In the genomic region with DNA sequence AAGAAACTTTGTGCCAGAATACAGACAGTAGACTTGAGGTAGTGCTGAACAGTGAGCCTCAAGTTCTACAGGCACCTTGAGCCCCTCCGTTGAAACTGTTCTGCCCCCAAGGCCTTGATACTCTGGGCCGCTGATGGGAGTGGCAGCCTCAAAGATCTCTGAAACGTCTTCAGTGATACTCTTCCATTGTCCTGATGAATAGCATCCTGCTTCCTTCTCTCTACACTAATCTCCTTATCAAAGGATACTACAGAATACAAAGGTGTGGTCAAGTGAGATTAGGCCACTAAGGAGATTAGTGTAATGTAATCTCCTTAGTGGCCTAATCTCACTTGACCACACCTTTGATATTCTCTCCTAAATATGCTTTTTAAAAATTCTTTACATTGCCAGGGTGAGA, we compare ENCODE assay signal across 23 cellular contexts.
A peak's percentile ranks its signal among the peaks of the same experiment; 100 is the strongest.
DNase-seq lines count a peak whose midpoint lies in the region; ATAC-seq, FAIRE-seq and TF ChIP-seq lines count a peak whose summit lies in the region.
"Had no signal": no experiment of that assay in that cellular context is flagged by ENCODE, and none has a peak within 500 bp of the region (broad histone marks: within the 10 kb centered on the region; RNA-seq: fewer than 3 reads in every experiment).

No MANE protein-coding gene starts in this region.

- DNase-seq in D721Med (ENCODE audit: insufficient read length, low spot score) (no peak), NCI-H82 treated with DMSO at 0.1 percent for 48 hours (lab: John Stamatoyannopoulos, UW; ENCODE audit: unreplicated experiment) (peak; percentile 20), endodermal cell (peak; percentile 43), neural progenitor cell (ENCODE audit: low spot score) (peak; percentile 67), Right ventricle myocardium inferior (ENCODE audit: missing footprints) (no peak), AG08395 (ENCODE audit: low spot score) (no peak)
- no peak for DNase-seq in effector memory CD8-positive, alpha-beta T cell
- DNase-seq in activated T-cell treated with anti-CD3 and anti-CD28 coated beads, Interleukin-2, amount 50 U/mL, for 24 hours = no peak
- DNase-seq: BE2C; C1 segment of cervical spinal cord; CD4-positive, alpha-beta memory T cell; CD4-positive, CD25-positive, alpha-beta regulatory T cell; CD8-positive, alpha-beta memory T cell; COR-L47; DMS79 treated with DMSO at 0.1 percent for 48 hours; GF-D8 had no signal

- H2AFZ ChIP-seq in neural progenitor cell (replicated peaks) = no peak overlapping the region

- H3K4me3 Mint-ChIP-seq in endodermal cell (no peak overlapping the region), neural progenitor cell (no peak overlapping the region)
- no peak overlapping the region for H3K4me3 Mint-ChIP-seq in effector memory CD8-positive, alpha-beta T cell
- H3K4me3 Mint-ChIP-seq in activated T-cell treated with anti-CD3 and anti-CD28 coated beads, Interleukin-2, amount 50 U/mL, for 24 hours = no peak overlapping the region
- H3K4me3 Mint-ChIP-seq: CD14-positive monocyte; CD4-positive, alpha-beta memory T cell; CD4-positive, CD25-positive, alpha-beta regulatory T cell; CD8-positive, alpha-beta memory T cell had no signal

- no peaks in the 10 kb centered on the region for H3K36me3 ChIP-seq in endodermal cell (ENCODE audit: control insufficient read depth, insufficient read depth, low read length)
- H3K36me3 ChIP-seq in neural progenitor cell = no peaks in the 10 kb centered on the region
- H3K36me3 ChIP-seq: BE2C, BLaER1 had no signal

- intact Hi-C loops in Right ventricle myocardium inferior (cut with DNase I) = no loop called here

- H3K27ac ChIP-seq in endodermal cell (ENCODE audit: low read depth, low read length) (no peak overlapping the region), neural progenitor cell (no peak overlapping the region)
- H3K27ac ChIP-seq: 22Rv1, A549, BLaER1 had no signal

- no peak overlapping the region for H3K4me2 ChIP-seq in neural progenitor cell
- H3K4me2 ChIP-seq: A549, BLaER1 had no signal

- WGBS in endodermal cell (ENCODE audit: insufficient coverage in 1 of 2, insufficient read length in 1 of 2), 2 experiments = 59 to 71% methylated on average over 2 to 3 of the region's 3 CpGs

- TF ChIP-seq CTCF in D721Med (IDR thresholded peaks at IDR 0.05; ENCODE audit: insufficient read depth, missing control alignments) (no peak), endodermal cell (conservative IDR thresholded peaks at IDR 0.05) (no peak), neural progenitor cell (IDR thresholded peaks at IDR 0.05) (no peak)

- H3K4me1 Mint-ChIP-seq in endodermal cell = peaks cover 10% of the 10 kb centered on the region
- H3K4me1 Mint-ChIP-seq in neural progenitor cell = no peaks in the 10 kb centered on the region
- no peaks in the 10 kb centered on the region for H3K4me1 Mint-ChIP-seq in effector memory CD8-positive, alpha-beta T cell (ENCODE audit: low read depth in 2 of 2)
- no peaks in the 10 kb centered on the region for H3K4me1 Mint-ChIP-seq in activated T-cell treated with anti-CD3 and anti-CD28 coated beads, Interleukin-2, amount 50 U/mL, for 24 hours (ENCODE audit: low read depth)
- H3K4me1 Mint-ChIP-seq: CD14-positive monocyte; CD4-positive, alpha-beta memory T cell; CD4-positive, CD25-positive, alpha-beta regulatory T cell; CD8-positive, alpha-beta memory T cell had no signal

- H3K27me3 ChIP-seq in endodermal cell (ENCODE audit: control insufficient read depth, insufficient read depth, low read length, poor library complexity, severe bottlenecking) (no peaks in the 10 kb centered on the region), neural progenitor cell (peaks cover 46% of the 10 kb centered on the region)
- H3K27me3 ChIP-seq: BE2C, BLaER1 had no signal

- H3K27ac Mint-ChIP-seq in endodermal cell (no peak overlapping the region), neural progenitor cell (no peak overlapping the region)
- no peak overlapping the region for H3K27ac Mint-ChIP-seq in effector memory CD8-positive, alpha-beta T cell
- H3K27ac Mint-ChIP-seq in activated T-cell treated with anti-CD3 and anti-CD28 coated beads, Interleukin-2, amount 50 U/mL, for 24 hours = no peak overlapping the region
- H3K27ac Mint-ChIP-seq: CD14-positive monocyte; CD4-positive, alpha-beta memory T cell; CD4-positive, CD25-positive, alpha-beta regulatory T cell; CD8-positive, alpha-beta memory T cell had no signal

- no peaks in the 10 kb centered on the region for H4K20me1 ChIP-seq in neural progenitor cell (ENCODE audit: low read depth)
- H4K20me1 ChIP-seq: BLaER1 had no signal

- peaks cover 6% of the 10 kb centered on the region for H3K36me3 Mint-ChIP-seq in endodermal cell (ENCODE audit: low read depth)
- no peaks in the 10 kb centered on the region for H3K36me3 Mint-ChIP-seq in neural progenitor cell
- no peaks in the 10 kb centered on the region for H3K36me3 Mint-ChIP-seq in effector memory CD8-positive, alpha-beta T cell (ENCODE audit: insufficient read depth)
- no peaks in the 10 kb centered on the region for H3K36me3 Mint-ChIP-seq in activated T-cell treated with anti-CD3 and anti-CD28 coated beads, Interleukin-2, amount 50 U/mL, for 24 hours (ENCODE audit: low read depth)
- H3K36me3 Mint-ChIP-seq: CD14-positive monocyte; CD4-positive, alpha-beta memory T cell; CD4-positive, CD25-positive, alpha-beta regulatory T cell; CD8-positive, alpha-beta memory T cell had no signal

- H3K9me3 ChIP-seq in endodermal cell (ENCODE audit: control insufficient read depth, low read length) = peaks cover 69% of the 10 kb centered on the region
- H3K9me3 ChIP-seq in neural progenitor cell (ENCODE audit: low read depth) = no peaks in the 10 kb centered on the region
- H3K9me3 ChIP-seq: A549, BE2C, BLaER1 had no signal

- H3K79me2 ChIP-seq in neural progenitor cell (ENCODE audit: low read depth) = no peaks in the 10 kb centered on the region

- peaks cover 9% of the 10 kb centered on the region for H3K27me3 Mint-ChIP-seq in endodermal cell (ENCODE audit: insufficient read depth)
- H3K27me3 Mint-ChIP-seq in neural progenitor cell (ENCODE audit: insufficient read depth, low read depth) = no peaks in the 10 kb centered on the region
- H3K27me3 Mint-ChIP-seq in effector memory CD8-positive, alpha-beta T cell = no peaks in the 10 kb centered on the region
- no peaks in the 10 kb centered on the region for H3K27me3 Mint-ChIP-seq in activated T-cell treated with anti-CD3 and anti-CD28 coated beads, Interleukin-2, amount 50 U/mL, for 24 hours
- H3K27me3 Mint-ChIP-seq: CD4-positive, alpha-beta memory T cell had no signal

- peak; percentile 67 for FAIRE-seq in D721Med (lab: Jason Lieb, UNC)
- FAIRE-seq: A549, G401.6, GM12891, GM19239 had no signal

- H3K4me1 ChIP-seq in endodermal cell (ENCODE audit: control insufficient read depth, insufficient read depth, low read length) (peaks cover 4% of the 10 kb centered on the region), neural progenitor cell (no peaks in the 10 kb centered on the region)
- H3K4me1 ChIP-seq: A549, BE2C, BLaER1 had no signal

- H3K9me3 Mint-ChIP-seq in endodermal cell = peaks cover 52% of the 10 kb centered on the region
- H3K9me3 Mint-ChIP-seq in neural progenitor cell = peaks cover 8% of the 10 kb centered on the region
- H3K9me3 Mint-ChIP-seq in effector memory CD8-positive, alpha-beta T cell = peaks cover 9 to 19% of the 10 kb centered on the region in 2 donors
- no peaks in the 10 kb centered on the region for H3K9me3 Mint-ChIP-seq in activated T-cell treated with anti-CD3 and anti-CD28 coated beads, Interleukin-2, amount 50 U/mL, for 24 hours

- H3F3A ChIP-seq in neural progenitor cell (ENCODE audit: low read depth) = no peaks in the 10 kb centered on the region

- H3K9ac ChIP-seq in endodermal cell (ENCODE audit: extremely low read depth, low read length, poor library complexity, severe bottlenecking) (no peak overlapping the region), neural progenitor cell (no peak overlapping the region)
- H3K9ac ChIP-seq: BLaER1 had no signal

- no peak for ATAC-seq in effector memory CD8-positive, alpha-beta T cell (replicated peaks)
- ATAC-seq in Right ventricle myocardium inferior = no peak
- ATAC-seq: A549 had no signal

- H3K4me3 ChIP-seq in endodermal cell (ENCODE audit: low read length) (peak overlapping the region; percentile 62), neural progenitor cell (no peak overlapping the region)
- H3K4me3 ChIP-seq: A549, BLaER1 had no signal

Comparison
In these comparisons a context has a peak if more than half of its experiments do, and no peak if none do; other contexts are left out.
1. DNase-seq: peak in NCI-H82 treated with DMSO at 0.1 percent for 48 hours (single experiment), endodermal cell (single experiment) and neural progenitor cell (single experiment); none in D721Med (single experiment), effector memory CD8-positive, alpha-beta T cell (0 of 3), Right ventricle myocardium inferior (single experiment), AG08395 (single experiment) and activated T-cell treated with anti-CD3 and anti-CD28 coated beads, Interleukin-2, amount 50 U/mL, for 24 hours (single experiment).